25 cellular contexts compared by ENCODE assay signal in the genomic region with DNA sequence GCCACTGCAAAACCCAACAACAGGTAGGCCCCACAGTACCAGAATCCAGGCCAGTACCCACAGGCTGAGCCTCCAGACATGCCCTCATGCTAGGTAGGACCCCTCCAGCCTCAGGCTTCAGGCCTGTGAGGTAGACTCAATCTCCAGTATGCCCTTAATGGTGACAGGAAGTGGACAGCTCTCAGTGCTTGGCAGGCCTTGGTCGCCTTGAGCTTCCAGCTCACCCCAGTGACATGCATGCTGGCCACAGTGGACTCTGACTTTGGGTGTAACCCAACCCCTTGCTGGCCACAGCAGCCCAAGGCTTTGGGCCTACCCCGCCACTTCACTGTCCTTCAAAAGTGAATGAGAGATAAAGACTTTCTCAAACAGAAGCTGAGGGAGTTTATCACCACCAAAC.
"Had no signal": no experiment of that assay in that cellular context is flagged by ENCODE, and none has a peak within 500 bp of the region (broad histone marks: within the 10 kb centered on the region; RNA-seq: fewer than 3 reads in every experiment).

No MANE protein-coding gene starts in this region.

- H3K36me3 ChIP-seq: gastrocnemius medialis, left lung, neutrophil, right lobe of liver, stomach, thyroid gland had no signal

- H3K79me2 ChIP-seq: parathyroid adenoma had no signal

- H3K27me3 ChIP-seq: gastrocnemius medialis, left lung, neutrophil, right lobe of liver, stomach, thyroid gland had no signal

- H3K4me1 ChIP-seq: gastrocnemius medialis, left lung, parathyroid adenoma, right lobe of liver, stomach, thyroid gland had no signal

- H2AFZ ChIP-seq: parathyroid adenoma had no signal

- H3K4me3 Mint-ChIP-seq: naive B cell; natural killer cell treated with Interleukin-12 subunit alpha and Interleukin-12 subunit beta and Interleukin-15 and Interleukin-18, amount 100 ng/mL, for 72 hours; neural crest cell had no signal

- H3K27ac ChIP-seq: dorsolateral prefrontal cortex, gastrocnemius medialis, left lung, neutrophil, parathyroid adenoma, right lobe of liver, stomach, thyroid gland had no signal

- H3K27me3 Mint-ChIP-seq: natural killer cell treated with Interleukin-12 subunit alpha and Interleukin-12 subunit beta and Interleukin-15 and Interleukin-18, amount 100 ng/mL, for 72 hours; progenitor cell of endocrine pancreas had no signal

- ATAC-seq: gastrocnemius medialis; left cardiac atrium; left lung; natural killer cell treated with Interleukin-12 subunit alpha and Interleukin-12 subunit beta and Interleukin-15 and Interleukin-18, amount 100 ng/mL, for 72 hours; right lobe of liver had no signal

- H3K9me3 ChIP-seq: gastrocnemius medialis, left lung, neutrophil, right lobe of liver, stomach, thyroid gland had no signal

- H3K9me3 Mint-ChIP-seq: naive B cell, neural crest cell had no signal

- H3K36me3 Mint-ChIP-seq: naive B cell; natural killer cell treated with Interleukin-12 subunit alpha and Interleukin-12 subunit beta and Interleukin-15 and Interleukin-18, amount 100 ng/mL, for 72 hours had no signal

- H3K4me3 ChIP-seq: dorsolateral prefrontal cortex, gastrocnemius medialis, left lung, right lobe of liver, stomach, thyroid gland had no signal

- H3K4me1 Mint-ChIP-seq: naive B cell, neural crest cell had no signal

- DNase-seq: cerebellar nuclear complex; cortex of kidney; dorsolateral prefrontal cortex; effector CD4-positive, alpha-beta T cell; gastrocnemius medialis; head of caudate nucleus; left cardiac atrium; mammary epithelial cell; naive B cell; small intestine; stimulated activated CD4-positive, alpha-beta T cell treated with anti-CD3 and anti-CD28 coated beads, Interleukin-12 subunit alpha, Interleukin-12 subunit beta, amount 100 ng/mL, for 4 hours; stimulated activated CD4-positive, alpha-beta T cell treated with anti-CD3 and anti-CD28 coated beads, Interleukin-1b, Interleukin-23, amount 100 ng/mL, for 48 hours; stimulated activated CD4-positive, alpha-beta T cell treated with anti-CD3 and anti-CD28 coated beads, Interleukin-4, amount 100 ng/mL, for 1 hour; stimulated activated CD8-positive, alpha-beta memory T cell treated with anti-CD3 and anti-CD28 coated beads, Interleukin-4, amount 100 ng/mL, for 48 hours; stimulated activated naive CD4-positive, alpha-beta T cell treated with Interleukin-2 at 50 U/mL for 16 hours; stomach; thyroid gland; trophoblast cell had no signal

- H3K9ac ChIP-seq: parathyroid adenoma had no signal

- H3K27ac Mint-ChIP-seq: naive B cell; natural killer cell treated with Interleukin-12 subunit alpha and Interleukin-12 subunit beta and Interleukin-15 and Interleukin-18, amount 100 ng/mL, for 72 hours; progenitor cell of endocrine pancreas had no signal
